Comparison of ENCODE assay signal across 7 cellular contexts in genomic region chr9:90538566-90538965, GRCh38.
"Had no signal": no experiment of that assay in that cellular context is flagged by ENCODE, and none has a peak within 500 bp of the region (broad histone marks: within the 10 kb centered on the region; RNA-seq: fewer than 3 reads in every experiment).

No MANE protein-coding gene starts in this region.

- H3K27ac Mint-ChIP-seq: IgD-negative memory B cell had no signal

- H3K4me3 Mint-ChIP-seq: IgD-negative memory B cell had no signal

- H3K4me3 ChIP-seq: K562 had no signal

- ATAC-seq: HepG2, K562 had no signal

- H3K36me3 Mint-ChIP-seq: IgD-negative memory B cell had no signal

- DNase-seq: IMR-90, KBM-7, KG1 had no signal

- H3K27ac ChIP-seq: HL-60 had no signal
